1 cellular context compared by ENCODE assay signal in the genomic region with DNA sequence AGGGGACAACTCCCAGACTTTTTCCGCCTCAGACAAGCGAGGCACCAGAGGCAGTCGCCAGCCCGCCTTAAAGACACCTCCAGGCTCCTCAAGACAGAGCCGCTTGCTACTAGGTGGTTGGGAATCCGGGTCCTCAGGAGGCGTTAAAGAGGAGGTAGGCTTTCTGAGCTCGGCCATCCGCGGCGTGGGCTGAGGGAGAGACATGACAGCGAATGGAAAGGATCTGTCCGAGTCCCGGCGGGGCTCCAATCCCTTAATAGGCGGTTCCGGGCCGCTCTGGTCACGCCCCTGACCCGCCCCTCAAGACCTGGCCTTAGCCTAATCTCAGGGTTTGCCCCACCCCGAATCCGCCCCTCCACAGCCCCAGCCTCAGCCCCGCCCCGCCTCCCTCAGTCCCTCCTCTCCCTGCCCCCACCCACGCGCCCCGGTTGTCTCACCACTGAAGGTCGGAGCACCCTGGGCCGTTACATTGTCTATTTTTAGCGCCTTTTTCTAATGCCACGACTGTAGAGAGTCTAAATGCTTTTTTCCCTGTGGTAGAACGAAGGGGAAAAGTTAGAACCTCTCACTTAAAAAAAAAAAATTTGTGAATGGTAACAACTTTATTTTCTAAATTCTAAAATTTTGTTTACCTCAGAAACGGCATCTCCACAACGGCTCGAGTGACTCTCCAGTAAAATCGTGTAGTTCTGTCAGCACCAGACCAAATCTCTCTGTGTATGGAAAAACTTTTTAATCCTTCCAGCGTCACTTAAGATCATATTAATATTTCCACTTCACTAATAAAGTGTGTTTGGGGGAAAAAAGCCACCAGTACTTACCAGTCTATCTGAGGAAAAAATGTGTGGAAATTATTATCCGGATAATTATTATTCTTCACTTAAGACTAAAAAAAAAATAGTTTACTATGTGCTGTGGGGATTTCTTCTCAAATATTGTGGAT.
TF ChIP-seq lines count a peak whose summit lies in the region.

A gene (minus strand): TSS at position 229 of the 943 bp plus-strand sequence. CDS start 25 bp downstream, at position 204.

TF ChIP-seq in HepG2, 621 proteins besides CTCF, POLR2A, EP300 and RAD21 (continued from another document and continues in another):
- TF ChIP-seq, protein P1, sequence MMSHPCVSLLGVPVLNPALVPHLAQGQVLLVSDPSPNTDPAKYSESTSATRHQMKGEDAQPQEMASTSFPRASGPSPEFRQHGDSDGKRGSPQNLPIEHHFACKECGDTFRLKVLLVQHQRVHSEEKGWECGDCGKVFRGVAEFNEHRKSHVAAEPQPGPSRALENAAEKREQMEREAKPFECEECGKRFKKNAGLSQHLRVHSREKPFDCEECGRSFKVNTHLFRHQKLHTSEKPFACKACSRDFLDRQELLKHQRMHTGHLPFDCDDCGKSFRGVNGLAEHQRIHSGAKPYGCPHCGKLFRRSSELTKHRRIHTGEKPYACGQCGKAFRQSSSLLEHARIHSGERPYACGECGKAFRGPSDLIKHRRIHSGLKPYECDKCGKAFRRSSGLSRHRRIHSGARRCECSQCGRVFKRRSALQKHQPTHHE (CRISPR knock-in tag; IDR thresholded peaks at IDR 0.05; ENCODE audit: borderline replicate concordance) = 0 out of 2 replicates have a peak, but pooled peaks have one; percentile 35
- TF ChIP-seq HNRNPUL1 (IDR thresholded peaks at IDR 0.05; ENCODE audit: low read depth, low read length) = no peak
- TF ChIP-seq, protein P2, sequence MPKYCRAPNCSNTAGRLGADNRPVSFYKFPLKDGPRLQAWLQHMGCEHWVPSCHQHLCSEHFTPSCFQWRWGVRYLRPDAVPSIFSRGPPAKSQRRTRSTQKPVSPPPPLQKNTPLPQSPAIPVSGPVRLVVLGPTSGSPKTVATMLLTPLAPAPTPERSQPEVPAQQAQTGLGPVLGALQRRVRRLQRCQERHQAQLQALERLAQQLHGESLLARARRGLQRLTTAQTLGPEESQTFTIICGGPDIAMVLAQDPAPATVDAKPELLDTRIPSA (CRISPR knock-in tag; IDR thresholded peaks at IDR 0.05; ENCODE audit: borderline replicate concordance) = no peak
- TF ChIP-seq ZNF883 (CRISPR knock-in tag; IDR thresholded peaks at IDR 0.05; ENCODE audit: not compliant biosample characterization) = peak; percentile 70
- TF ChIP-seq THYN1 (CRISPR knock-in tag; IDR thresholded peaks at IDR 0.05; ENCODE audit: borderline replicate concordance, low read depth) = no peak
- TF ChIP-seq PHF21A (CRISPR knock-in tag; IDR thresholded peaks at IDR 0.05) = no peak
- peak; percentile 59 for TF ChIP-seq ASH2L (IDR thresholded peaks at IDR 0.05; ENCODE audit: insufficient read length, low read depth, low read length)
- TF ChIP-seq YY1 (IDR thresholded peaks at IDR 0.05; ENCODE audit: insufficient read depth, insufficient replicate concordance, low read depth, low read length) = peak; percentile 64
- TF ChIP-seq NFATC3 (CRISPR knock-in tag; IDR thresholded peaks at IDR 0.05) = no peak
- peak; percentile 45; the same call in 1 of the 2 replicates for TF ChIP-seq ZFP82 (CRISPR knock-in tag; IDR thresholded peaks at IDR 0.05; ENCODE audit: borderline replicate concordance)
- TF ChIP-seq, protein P3, sequence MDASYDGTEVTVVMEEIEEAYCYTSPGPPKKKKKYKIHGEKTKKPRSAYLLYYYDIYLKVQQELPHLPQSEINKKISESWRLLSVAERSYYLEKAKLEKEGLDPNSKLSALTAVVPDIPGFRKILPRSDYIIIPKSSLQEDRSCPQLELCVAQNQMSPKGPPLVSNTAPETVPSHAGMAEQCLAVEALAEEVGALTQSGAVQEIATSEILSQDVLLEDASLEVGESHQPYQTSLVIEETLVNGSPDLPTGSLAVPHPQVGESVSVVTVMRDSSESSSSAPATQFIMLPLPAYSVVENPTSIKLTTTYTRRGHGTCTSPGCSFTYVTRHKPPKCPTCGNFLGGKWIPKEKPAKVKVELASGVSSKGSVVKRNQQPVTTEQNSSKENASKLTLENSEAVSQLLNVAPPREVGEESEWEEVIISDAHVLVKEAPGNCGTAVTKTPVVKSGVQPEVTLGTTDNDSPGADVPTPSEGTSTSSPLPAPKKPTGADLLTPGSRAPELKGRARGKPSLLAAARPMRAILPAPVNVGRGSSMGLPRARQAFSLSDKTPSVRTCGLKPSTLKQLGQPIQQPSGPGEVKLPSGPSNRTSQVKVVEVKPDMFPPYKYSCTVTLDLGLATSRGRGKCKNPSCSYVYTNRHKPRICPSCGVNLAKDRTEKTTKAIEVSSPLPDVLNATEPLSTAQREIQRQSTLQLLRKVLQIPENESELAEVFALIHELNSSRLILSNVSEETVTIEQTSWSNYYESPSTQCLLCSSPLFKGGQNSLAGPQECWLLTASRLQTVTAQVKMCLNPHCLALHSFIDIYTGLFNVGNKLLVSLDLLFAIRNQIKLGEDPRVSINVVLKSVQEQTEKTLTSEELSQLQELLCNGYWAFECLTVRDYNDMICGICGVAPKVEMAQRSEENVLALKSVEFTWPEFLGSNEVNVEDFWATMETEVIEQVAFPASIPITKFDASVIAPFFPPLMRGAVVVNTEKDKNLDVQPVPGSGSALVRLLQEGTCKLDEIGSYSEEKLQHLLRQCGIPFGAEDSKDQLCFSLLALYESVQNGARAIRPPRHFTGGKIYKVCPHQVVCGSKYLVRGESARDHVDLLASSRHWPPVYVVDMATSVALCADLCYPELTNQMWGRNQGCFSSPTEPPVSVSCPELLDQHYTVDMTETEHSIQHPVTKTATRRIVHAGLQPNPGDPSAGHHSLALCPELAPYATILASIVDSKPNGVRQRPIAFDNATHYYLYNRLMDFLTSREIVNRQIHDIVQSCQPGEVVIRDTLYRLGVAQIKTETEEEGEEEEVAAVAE (CRISPR knock-in tag; IDR thresholded peaks at IDR 0.05; ENCODE audit: borderline replicate concordance) = no peak
- TF ChIP-seq ATF7-NPFF (CRISPR knock-in tag; IDR thresholded peaks at IDR 0.05; ENCODE audit: low read depth) = no peak
- TF ChIP-seq ZNF678 (CRISPR knock-in tag; IDR thresholded peaks at IDR 0.05) = no peak
- TF ChIP-seq KMT2B (CRISPR knock-in tag; IDR thresholded peaks at IDR 0.05) = peak; percentile 19; the same call in 1 of the 2 replicates
- TF ChIP-seq TAF1 (CRISPR knock-in tag; IDR thresholded peaks at IDR 0.05) = peak; percentile 38; the same call in 1 of the 2 replicates
- TF ChIP-seq SP2 (CRISPR knock-in tag; IDR thresholded peaks at IDR 0.05) = peak; percentile 50; the same call in 1 of the 2 replicates
- TF ChIP-seq, protein P4, sequence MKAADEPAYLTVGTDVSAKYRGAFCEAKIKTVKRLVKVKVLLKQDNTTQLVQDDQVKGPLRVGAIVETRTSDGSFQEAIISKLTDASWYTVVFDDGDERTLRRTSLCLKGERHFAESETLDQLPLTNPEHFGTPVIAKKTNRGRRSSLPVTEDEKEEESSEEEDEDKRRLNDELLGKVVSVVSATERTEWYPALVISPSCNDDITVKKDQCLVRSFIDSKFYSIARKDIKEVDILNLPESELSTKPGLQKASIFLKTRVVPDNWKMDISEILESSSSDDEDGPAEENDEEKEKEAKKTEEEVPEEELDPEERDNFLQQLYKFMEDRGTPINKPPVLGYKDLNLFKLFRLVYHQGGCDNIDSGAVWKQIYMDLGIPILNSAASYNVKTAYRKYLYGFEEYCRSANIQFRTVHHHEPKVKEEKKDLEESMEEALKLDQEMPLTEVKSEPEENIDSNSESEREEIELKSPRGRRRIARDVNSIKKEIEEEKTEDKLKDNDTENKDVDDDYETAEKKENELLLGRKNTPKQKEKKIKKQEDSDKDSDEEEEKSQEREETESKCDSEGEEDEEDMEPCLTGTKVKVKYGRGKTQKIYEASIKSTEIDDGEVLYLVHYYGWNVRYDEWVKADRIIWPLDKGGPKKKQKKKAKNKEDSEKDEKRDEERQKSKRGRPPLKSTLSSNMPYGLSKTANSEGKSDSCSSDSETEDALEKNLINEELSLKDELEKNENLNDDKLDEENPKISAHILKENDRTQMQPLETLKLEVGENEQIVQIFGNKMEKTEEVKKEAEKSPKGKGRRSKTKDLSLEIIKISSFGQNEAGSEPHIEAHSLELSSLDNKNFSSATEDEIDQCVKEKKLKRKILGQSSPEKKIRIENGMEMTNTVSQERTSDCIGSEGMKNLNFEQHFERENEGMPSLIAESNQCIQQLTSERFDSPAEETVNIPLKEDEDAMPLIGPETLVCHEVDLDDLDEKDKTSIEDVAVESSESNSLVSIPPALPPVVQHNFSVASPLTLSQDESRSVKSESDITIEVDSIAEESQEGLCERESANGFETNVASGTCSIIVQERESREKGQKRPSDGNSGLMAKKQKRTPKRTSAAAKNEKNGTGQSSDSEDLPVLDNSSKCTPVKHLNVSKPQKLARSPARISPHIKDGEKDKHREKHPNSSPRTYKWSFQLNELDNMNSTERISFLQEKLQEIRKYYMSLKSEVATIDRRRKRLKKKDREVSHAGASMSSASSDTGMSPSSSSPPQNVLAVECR (CRISPR knock-in tag; IDR thresholded peaks at IDR 0.05; ENCODE audit: borderline replicate concordance) = peak; percentile 59
- TF ChIP-seq ZNF547 (CRISPR knock-in tag; IDR thresholded peaks at IDR 0.05) = peak; percentile 29; the same call in 1 of the 2 replicates
- peak; percentile 99 for TF ChIP-seq SRF (IDR thresholded peaks at IDR 0.05; ENCODE audit: low read depth, low read length)
- TF ChIP-seq, protein P5, sequence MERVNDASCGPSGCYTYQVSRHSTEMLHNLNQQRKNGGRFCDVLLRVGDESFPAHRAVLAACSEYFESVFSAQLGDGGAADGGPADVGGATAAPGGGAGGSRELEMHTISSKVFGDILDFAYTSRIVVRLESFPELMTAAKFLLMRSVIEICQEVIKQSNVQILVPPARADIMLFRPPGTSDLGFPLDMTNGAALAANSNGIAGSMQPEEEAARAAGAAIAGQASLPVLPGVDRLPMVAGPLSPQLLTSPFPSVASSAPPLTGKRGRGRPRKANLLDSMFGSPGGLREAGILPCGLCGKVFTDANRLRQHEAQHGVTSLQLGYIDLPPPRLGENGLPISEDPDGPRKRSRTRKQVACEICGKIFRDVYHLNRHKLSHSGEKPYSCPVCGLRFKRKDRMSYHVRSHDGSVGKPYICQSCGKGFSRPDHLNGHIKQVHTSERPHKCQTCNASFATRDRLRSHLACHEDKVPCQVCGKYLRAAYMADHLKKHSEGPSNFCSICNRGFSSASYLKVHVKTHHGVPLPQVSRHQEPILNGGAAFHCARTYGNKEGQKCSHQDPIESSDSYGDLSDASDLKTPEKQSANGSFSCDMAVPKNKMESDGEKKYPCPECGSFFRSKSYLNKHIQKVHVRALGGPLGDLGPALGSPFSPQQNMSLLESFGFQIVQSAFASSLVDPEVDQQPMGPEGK (CRISPR knock-in tag; IDR thresholded peaks at IDR 0.05) = peak; percentile 53; the same call in 1 of the 2 replicates
- TF ChIP-seq PHF8 (CRISPR knock-in tag; IDR thresholded peaks at IDR 0.05) = peak; percentile 58
- TF ChIP-seq, protein P6, sequence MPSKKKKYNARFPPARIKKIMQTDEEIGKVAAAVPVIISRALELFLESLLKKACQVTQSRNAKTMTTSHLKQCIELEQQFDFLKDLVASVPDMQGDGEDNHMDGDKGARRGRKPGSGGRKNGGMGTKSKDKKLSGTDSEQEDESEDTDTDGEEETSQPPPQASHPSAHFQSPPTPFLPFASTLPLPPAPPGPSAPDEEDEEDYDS (CRISPR knock-in tag; IDR thresholded peaks at IDR 0.05) = peak; percentile 68; the same call in 1 of the 2 replicates
- TF ChIP-seq, protein P7, sequence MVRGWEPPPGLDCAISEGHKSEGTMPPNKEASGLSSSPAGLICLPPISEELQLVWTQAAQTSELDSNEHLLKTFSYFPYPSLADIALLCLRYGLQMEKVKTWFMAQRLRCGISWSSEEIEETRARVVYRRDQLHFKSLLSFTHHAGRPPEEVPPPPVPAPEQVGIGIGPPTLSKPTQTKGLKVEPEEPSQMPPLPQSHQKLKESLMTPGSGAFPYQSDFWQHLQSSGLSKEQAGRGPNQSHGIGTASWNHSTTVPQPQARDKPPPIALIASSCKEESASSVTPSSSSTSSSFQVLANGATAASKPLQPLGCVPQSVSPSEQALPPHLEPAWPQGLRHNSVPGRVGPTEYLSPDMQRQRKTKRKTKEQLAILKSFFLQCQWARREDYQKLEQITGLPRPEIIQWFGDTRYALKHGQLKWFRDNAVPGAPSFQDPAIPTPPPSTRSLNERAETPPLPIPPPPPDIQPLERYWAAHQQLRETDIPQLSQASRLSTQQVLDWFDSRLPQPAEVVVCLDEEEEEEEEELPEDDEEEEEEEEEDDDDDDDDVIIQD (CRISPR knock-in tag; IDR thresholded peaks at IDR 0.05; ENCODE audit: low read depth) = 0 out of 2 replicates have a peak, but pooled peaks have one; percentile 11
- peak; percentile 85; the same call in 1 of the 2 replicates for TF ChIP-seq MAZ (IDR thresholded peaks at IDR 0.05; ENCODE audit: borderline replicate concordance, low read depth, low read length)
- TF ChIP-seq MAZ (CRISPR knock-in tag; IDR thresholded peaks at IDR 0.05; ENCODE audit: low read depth) = peak; percentile 66
- TF ChIP-seq, protein P8, sequence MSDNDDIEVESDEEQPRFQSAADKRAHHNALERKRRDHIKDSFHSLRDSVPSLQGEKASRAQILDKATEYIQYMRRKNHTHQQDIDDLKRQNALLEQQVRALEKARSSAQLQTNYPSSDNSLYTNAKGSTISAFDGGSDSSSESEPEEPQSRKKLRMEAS (IDR thresholded peaks at IDR 0.05) = peak; percentile 69
- no peak for TF ChIP-seq RFXAP (CRISPR knock-in tag; IDR thresholded peaks at IDR 0.05; ENCODE audit: borderline replicate concordance)
- TF ChIP-seq, protein P9, sequence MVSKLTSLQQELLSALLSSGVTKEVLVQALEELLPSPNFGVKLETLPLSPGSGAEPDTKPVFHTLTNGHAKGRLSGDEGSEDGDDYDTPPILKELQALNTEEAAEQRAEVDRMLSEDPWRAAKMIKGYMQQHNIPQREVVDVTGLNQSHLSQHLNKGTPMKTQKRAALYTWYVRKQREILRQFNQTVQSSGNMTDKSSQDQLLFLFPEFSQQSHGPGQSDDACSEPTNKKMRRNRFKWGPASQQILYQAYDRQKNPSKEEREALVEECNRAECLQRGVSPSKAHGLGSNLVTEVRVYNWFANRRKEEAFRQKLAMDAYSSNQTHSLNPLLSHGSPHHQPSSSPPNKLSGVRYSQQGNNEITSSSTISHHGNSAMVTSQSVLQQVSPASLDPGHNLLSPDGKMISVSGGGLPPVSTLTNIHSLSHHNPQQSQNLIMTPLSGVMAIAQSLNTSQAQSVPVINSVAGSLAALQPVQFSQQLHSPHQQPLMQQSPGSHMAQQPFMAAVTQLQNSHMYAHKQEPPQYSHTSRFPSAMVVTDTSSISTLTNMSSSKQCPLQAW (CRISPR knock-in tag; IDR thresholded peaks at IDR 0.05) = peak; percentile 64; the same call in 1 of the 2 replicates
- TF ChIP-seq, protein P10, sequence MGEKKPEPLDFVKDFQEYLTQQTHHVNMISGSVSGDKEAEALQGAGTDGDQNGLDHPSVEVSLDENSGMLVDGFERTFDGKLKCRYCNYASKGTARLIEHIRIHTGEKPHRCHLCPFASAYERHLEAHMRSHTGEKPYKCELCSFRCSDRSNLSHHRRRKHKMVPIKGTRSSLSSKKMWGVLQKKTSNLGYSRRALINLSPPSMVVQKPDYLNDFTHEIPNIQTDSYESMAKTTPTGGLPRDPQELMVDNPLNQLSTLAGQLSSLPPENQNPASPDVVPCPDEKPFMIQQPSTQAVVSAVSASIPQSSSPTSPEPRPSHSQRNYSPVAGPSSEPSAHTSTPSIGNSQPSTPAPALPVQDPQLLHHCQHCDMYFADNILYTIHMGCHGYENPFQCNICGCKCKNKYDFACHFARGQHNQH (CRISPR knock-in tag; IDR thresholded peaks at IDR 0.05) = peak; percentile 50; the same call in 1 of the 2 replicates
- TF ChIP-seq ZEB1 (IDR thresholded peaks at IDR 0.05; ENCODE audit: insufficient replicate concordance, low read depth) = peak; percentile 91
